In the genomic region with DNA sequence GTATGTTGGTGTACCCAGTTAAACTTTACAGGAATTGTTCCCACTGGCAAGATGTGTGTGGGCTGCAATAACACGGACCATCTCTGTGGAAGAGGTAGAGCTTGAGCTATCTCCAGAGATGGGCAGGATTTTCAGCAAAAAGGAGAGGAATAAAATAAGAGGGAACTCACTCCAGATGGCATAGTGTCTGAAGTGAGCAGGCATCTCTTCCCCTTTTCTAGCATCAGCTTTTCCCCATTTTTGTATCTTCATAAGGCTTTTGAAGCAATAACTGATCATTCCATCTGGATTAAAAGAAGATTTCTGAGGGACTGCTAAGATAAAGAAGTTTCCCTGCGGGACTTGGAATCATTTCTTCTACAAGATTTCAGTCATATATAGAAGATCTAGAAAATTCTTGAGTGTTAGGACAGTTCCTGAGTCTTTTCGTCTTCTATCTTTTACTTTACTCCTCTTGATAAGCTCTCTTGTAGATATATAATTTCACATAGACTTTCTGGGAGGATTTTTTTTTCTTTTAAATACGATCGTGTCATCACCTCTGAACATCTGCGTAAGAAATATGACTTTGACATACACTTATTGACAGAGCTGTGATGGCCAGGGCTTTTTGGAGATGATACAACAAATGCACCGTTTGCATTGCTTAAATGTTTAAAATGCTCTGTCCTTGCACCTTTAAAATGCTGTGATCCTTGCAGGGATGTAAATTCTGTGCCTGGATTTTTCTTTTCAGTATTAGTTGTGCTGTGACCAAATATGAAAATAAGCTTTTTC, we compare ENCODE assay signal across 9 cellular contexts. TPM values are rescaled to one million over a fixed set of nuclear protein-coding genes. Genes with fewer than 3 reads are reported as not detected.
A peak's percentile ranks its signal among the peaks of the same experiment; 100 is the strongest.
DNase-seq lines count a peak whose midpoint lies in the region; ATAC-seq, FAIRE-seq and TF ChIP-seq lines count a peak whose summit lies in the region.
"Had no signal": no experiment of that assay in that cellular context is flagged by ENCODE, and none has a peak within 500 bp of the region (broad histone marks: within the 10 kb centered on the region; RNA-seq: fewer than 3 reads in every experiment).

No MANE protein-coding gene starts in this region.

- DNase-seq in heart right ventricle (no peak), cardiac septum (ENCODE audit: low spot score) (no peak), astrocyte (ENCODE audit: low read depth) (no peak), mesenchymal stem cell (no peak), aorta (no peak), NCI-H2227 treated with DMSO at 0.1 percent for 48 hours (lab: John Stamatoyannopoulos, UW) (no peak)

- H2BK120ac ChIP-seq in mesenchymal stem cell (ENCODE audit: low read depth, low read length): no peak overlapping the region

- intact Hi-C loops in heart right ventricle (cut with DNase I) (no loop called here), cardiac septum (cut with DNase I) (no loop called here), aorta (cut with DNase I) (no loop called here)

- H3K23ac ChIP-seq in mesenchymal stem cell (ENCODE audit: low read length in 2 of 2): no peak overlapping the region

- FAIRE-seq in astrocyte (lab: Jason Lieb, UNC): no peak

- H2BK15ac ChIP-seq in mesenchymal stem cell (ENCODE audit: low read depth, poor library complexity, severe bottlenecking): no peak overlapping the region

- no peak for TF ChIP-seq CTCF in heart right ventricle (IDR thresholded peaks at IDR 0.05)
- no peak for TF ChIP-seq CTCF in astrocyte (IDR thresholded peaks at IDR 0.05; ENCODE audit: insufficient read depth, low read depth, low read length)

- no peak overlapping the region for H3K4ac ChIP-seq in mesenchymal stem cell (ENCODE audit: low read depth in 1 of 2, low read length in 2 of 2)

- H3K4me3 ChIP-seq in heart right ventricle: peak overlapping the region in 9 of 10 donors; percentile 74 to 93 (median 90)
- peak overlapping the region; percentile 68 for H3K4me3 ChIP-seq in astrocyte (ENCODE audit: insufficient read depth, low read depth, low read length)
- H3K4me3 ChIP-seq in mesenchymal stem cell (ENCODE audit: insufficient read depth in 1 of 2, low read depth in 1 of 2, low read length in 2 of 2): peak overlapping the region in 1 of 2 experiments; percentile 91
- peak overlapping the region; percentile 15 to 98 for H3K4me3 ChIP-seq in aorta (ENCODE audit: low read length in 2 of 2)

- no peak overlapping the region for H2BK12ac ChIP-seq in mesenchymal stem cell (ENCODE audit: low read length in 2 of 2)

- H3K18ac ChIP-seq in mesenchymal stem cell (ENCODE audit: low read depth in 1 of 2, low read length in 2 of 2): no peak overlapping the region

- H2AFZ ChIP-seq in astrocyte (ENCODE audit: low read depth, low read length): no peak overlapping the region
- H2AFZ ChIP-seq in mesenchymal stem cell (ENCODE audit: low read depth, low read length): no peak overlapping the region

- H3K4me1 ChIP-seq in heart right ventricle (peaks cover 11 to 63% (median 48%) of the 10 kb centered on the region in 9 donors), astrocyte (ENCODE audit: insufficient read depth, low read length) (peaks cover 17% of the 10 kb centered on the region), mesenchymal stem cell (ENCODE audit: control insufficient read depth, insufficient read depth, low read depth, low read length) (peaks cover 12% of the 10 kb centered on the region), aorta (ENCODE audit: control insufficient read depth in 1 of 2, insufficient read depth in 2 of 2, low read length in 2 of 2) (peaks cover 0 to 2% of the 10 kb centered on the region in 2 donors)

- no peak overlapping the region for H2AK5ac ChIP-seq in mesenchymal stem cell (ENCODE audit: low read length, severe bottlenecking)

- H3K36me3 Mint-ChIP-seq in astrocyte (ENCODE audit: low read depth, unreplicated experiment): no peaks in the 10 kb centered on the region

- no peak overlapping the region for H4K8ac ChIP-seq in mesenchymal stem cell (ENCODE audit: low read length)

- peaks cover 22% of the 10 kb centered on the region for H3K79me1 ChIP-seq in mesenchymal stem cell (replicated peaks; ENCODE audit: low read length, poor library complexity, severe bottlenecking)

- H3K4me3 Mint-ChIP-seq in astrocyte (ENCODE audit: unreplicated experiment): peak overlapping the region; percentile 86

- no peak overlapping the region for H4K91ac ChIP-seq in mesenchymal stem cell (ENCODE audit: low read length)

- H3K9me3 ChIP-seq in heart right ventricle (no peaks in the 10 kb centered on the region), astrocyte (ENCODE audit: insufficient read depth, low read depth, low read length) (no peaks in the 10 kb centered on the region), mesenchymal stem cell (ENCODE audit: control insufficient read depth, low read length) (no peaks in the 10 kb centered on the region), aorta (ENCODE audit: control insufficient read depth, low read length) (no peaks in the 10 kb centered on the region)

- no peak overlapping the region for H3K14ac ChIP-seq in mesenchymal stem cell (ENCODE audit: low read length in 2 of 2)

- H4K20me1 ChIP-seq in astrocyte (ENCODE audit: insufficient read depth, low read length): peaks cover 31% of the 10 kb centered on the region

- no peak overlapping the region for H2BK5ac ChIP-seq in mesenchymal stem cell (ENCODE audit: low read depth, low read length, poor library complexity, severe bottlenecking)

- 47 to 61% methylated on average over 7 of the region's 7 CpGs for WGBS in heart right ventricle, 2 donors
- 77% methylated on average over 5 of the region's 7 CpGs for WGBS in mesenchymal stem cell
- WGBS in aorta, 2 donors: 42 to 47% methylated on average over 7 of the region's 7 CpGs

- H3K36me3 ChIP-seq in heart right ventricle (peaks cover 0 to 11% (median 0%) of the 10 kb centered on the region in 9 donors), astrocyte (ENCODE audit: insufficient read depth, low read length) (no peaks in the 10 kb centered on the region), mesenchymal stem cell (ENCODE audit: control insufficient read depth in 1 of 2, insufficient read depth in 2 of 2, low read depth in 1 of 2, low read length in 2 of 2) (peaks cover 1 to 10% of the 10 kb centered on the region in 2 experiments), aorta (ENCODE audit: control insufficient read depth in 1 of 2, insufficient read depth in 2 of 2, low read length in 1 of 2) (no peaks in the 10 kb centered on the region)

- H3K27me3 ChIP-seq in heart right ventricle (no peaks in the 10 kb centered on the region), astrocyte (ENCODE audit: insufficient read depth, low read length) (no peaks in the 10 kb centered on the region), mesenchymal stem cell (ENCODE audit: control insufficient read depth in 1 of 2, insufficient read depth in 1 of 2, low read length in 2 of 2) (no peaks in the 10 kb centered on the region), aorta (ENCODE audit: control insufficient read depth in 1 of 2, insufficient read depth in 2 of 2, low read length in 1 of 2) (no peaks in the 10 kb centered on the region)

- peak overlapping the region; percentile 98 for H3K4me2 ChIP-seq in astrocyte (ENCODE audit: low read length)
- peak overlapping the region; percentile 59 for H3K4me2 ChIP-seq in mesenchymal stem cell (ENCODE audit: low read length, poor library complexity, severe bottlenecking)

- no peaks in the 10 kb centered on the region for H3K9me3 Mint-ChIP-seq in astrocyte (ENCODE audit: unreplicated experiment)
- H3K9me3 Mint-ChIP-seq: naive B cell had no signal

- peak overlapping the region in 3 of 10 donors; percentile 21 to 93 (median 91) for H3K27ac ChIP-seq in heart right ventricle
- no peak overlapping the region for H3K27ac ChIP-seq in astrocyte (ENCODE audit: low read depth, low read length)
- no peak overlapping the region for H3K27ac ChIP-seq in mesenchymal stem cell (ENCODE audit: low read length, poor library complexity, severe bottlenecking)
- H3K27ac ChIP-seq in aorta (ENCODE audit: low read depth in 1 of 2, low read length in 2 of 2): no peak overlapping the region

- peaks cover 41% of the 10 kb centered on the region for H3K79me2 ChIP-seq in astrocyte (ENCODE audit: insufficient read depth, low read length)

- H3K27ac Mint-ChIP-seq in astrocyte (ENCODE audit: unreplicated experiment): no peak overlapping the region

- no peak overlapping the region for H3K9ac ChIP-seq in astrocyte (ENCODE audit: low read length)
- peak overlapping the region; percentile 86 for H3K9ac ChIP-seq in mesenchymal stem cell (ENCODE audit: low read length)

- H3K4me1 Mint-ChIP-seq in astrocyte (ENCODE audit: low read depth, unreplicated experiment): peaks cover 32% of the 10 kb centered on the region

- no peaks in the 10 kb centered on the region for H3K27me3 Mint-ChIP-seq in astrocyte (ENCODE audit: low read depth, unreplicated experiment)

- ATAC-seq in heart right ventricle (no peak), aorta (ENCODE audit: low FRiP score) (no peak), HG03039 (IDR thresholded peaks at IDR 0.05; ENCODE audit: unreplicated experiment) (no peak), HG02759 (IDR thresholded peaks at IDR 0.05; ENCODE audit: unreplicated experiment) (no peak)

RNA-seq across cellular contexts. Expression of a gene that starts 2.1 kb away (rescaled TPM):
- total RNA-seq in heart right ventricle (10 to 100 TPM; 20.4 to 44.0 (median 23.0) TPM), cardiac septum (20.7 TPM), astrocyte (51.2 and 55.2 TPM in 2 replicates), aorta (10 to 100 TPM; 48.8 to 58.5 TPM)
- polyA plus RNA-seq in heart right ventricle (10 to 100 TPM in 1 of 2 donors, 1 to 10 TPM in 1; 4.2 to 14.3 TPM), aorta (1 to 10 TPM; 4.1 to 6.5 TPM)
- polyA plus RNA-seq in mesenchymal stem cell (2013, experiment 1 of 2): 39.2 TPM
- polyA plus RNA-seq in mesenchymal stem cell (2013, experiment 2 of 2): 40.2 TPM

RNA-seq across cellular contexts. Expression of a gene that starts 47.0 kb away (rescaled TPM):
- total RNA-seq in heart right ventricle (not detected), cardiac septum (not detected), astrocyte (not detected in 2 replicates), aorta (not detected)
- polyA plus RNA-seq in heart right ventricle (not detected), aorta (1 to 10 TPM in 1 of 2 donors, not detected in 1; 1.9 TPM)
- polyA plus RNA-seq in mesenchymal stem cell (2013, experiment 1 of 2): not detected
- not detected for polyA plus RNA-seq in mesenchymal stem cell (2013, experiment 2 of 2)
